In genomic region chrX:9784317-9784716, GRCh38 we compare ENCODE assay signal across 2 cellular contexts.
TF ChIP-seq lines count a peak whose summit lies in the region.

No MANE protein-coding gene starts in this region.

TF ChIP-seq in WTC11, 78 proteins besides CTCF, POLR2A, EP300 and RAD21:
- TF ChIP-seq NFYB (CRISPR knock-in tag; conservative IDR thresholded peaks at IDR 0.05; ENCODE audit: low read depth): peak; percentile 62

TF ChIP-seq in HepG2, 621 proteins besides CTCF, POLR2A, EP300 and RAD21:
- peak; percentile 32; the same call in 1 of the 2 replicates for TF ChIP-seq NFYB (CRISPR knock-in tag; IDR thresholded peaks at IDR 0.05)
